ENCODE assay signal across 18 cellular contexts in genomic region chr22:45510376-45511232, GRCh38. TPM values are rescaled to one million over a fixed set of nuclear protein-coding genes. Genes with fewer than 3 reads are reported as not detected.
DNase-seq lines count a peak whose midpoint lies in the region; ATAC-seq and TF ChIP-seq lines count a peak whose summit lies in the region.
"Had no signal": no experiment of that assay in that cellular context is flagged by ENCODE, and none has a peak within 500 bp of the region (broad histone marks: within the 10 kb centered on the region; RNA-seq: fewer than 3 reads in every experiment).

No MANE protein-coding gene starts in this region.

- H3K4me3 ChIP-seq in ascending aorta (no peak overlapping the region), sigmoid colon (no peak overlapping the region)
- H3K4me3 ChIP-seq in effector memory CD4-positive, alpha-beta T cell (ENCODE audit: insufficient read depth, low read depth, low read length, poor library complexity, severe bottlenecking) = no peak overlapping the region
- H3K4me3 ChIP-seq: heart right ventricle, right atrium auricular region had no signal

- TF ChIP-seq POLR2A in sigmoid colon (IDR thresholded peaks at IDR 0.05) = no peak

- peak; percentile 21 for DNase-seq in HCEC 1CT
- no peak for DNase-seq in ascending aorta (ENCODE audit: low spot score in 2 of 2)
- DNase-seq in islet precursor cell = peak; percentile 57
- DNase-seq in sigmoid colon = no peak
- no peak for DNase-seq in effector memory CD4-positive, alpha-beta T cell
- no peak for DNase-seq in NAMALWA (ENCODE audit: low spot score)
- DNase-seq: activated CD4-positive, alpha-beta T cell treated with anti-CD3 and anti-CD28 coated beads for 48 hours; heart right ventricle; kidney glomerular epithelial cell; MV-4-11; naive thymus-derived CD4-positive, alpha-beta T cell; NCI-H2171; NK-92 treated with Interleukin-12 subunit alpha and Interleukin-12 subunit beta, amount 100 ng/mL, for 24 hours; SHP77 treated with DMSO at 0.1 percent for 48 hours; stimulated activated CD4-positive, alpha-beta T cell treated with anti-CD3 and anti-CD28 coated beads, Interleukin-2, amount 100 ng/mL, for 24 hours had no signal

- H3K27me3 ChIP-seq in ascending aorta (no peaks in the 10 kb centered on the region), sigmoid colon (no peaks in the 10 kb centered on the region)
- no peaks in the 10 kb centered on the region for H3K27me3 ChIP-seq in effector memory CD4-positive, alpha-beta T cell (replicated peaks; ENCODE audit: control insufficient read depth, insufficient read depth, low read length, poor library complexity, severe bottlenecking)
- H3K27me3 ChIP-seq: right atrium auricular region had no signal

- TF ChIP-seq EP300 in sigmoid colon (IDR thresholded peaks at IDR 0.05) = no peak

- no peak for TF ChIP-seq CTCF in ascending aorta (IDR thresholded peaks at IDR 0.05)
- TF ChIP-seq CTCF in sigmoid colon (IDR thresholded peaks at IDR 0.05) = no peak

- H3K36me3 ChIP-seq in ascending aorta (no peaks in the 10 kb centered on the region), sigmoid colon (no peaks in the 10 kb centered on the region)
- no peaks in the 10 kb centered on the region for H3K36me3 ChIP-seq in effector memory CD4-positive, alpha-beta T cell (ENCODE audit: control insufficient read depth, insufficient read depth, low read length)
- H3K36me3 ChIP-seq: heart right ventricle, right atrium auricular region had no signal

- H3K9me3 ChIP-seq in ascending aorta = no peaks in the 10 kb centered on the region
- H3K9me3 ChIP-seq in sigmoid colon = no peaks in the 10 kb centered on the region
- no peaks in the 10 kb centered on the region for H3K9me3 ChIP-seq in effector memory CD4-positive, alpha-beta T cell (ENCODE audit: control insufficient read depth, low read length)
- H3K9me3 ChIP-seq: heart right ventricle, right atrium auricular region had no signal

- H3K4me1 ChIP-seq in ascending aorta (peaks cover 11 to 31% of the 10 kb centered on the region in 2 donors), sigmoid colon (peaks cover 0 to 43% (median 30%) of the 10 kb centered on the region in 4 donors)
- no peaks in the 10 kb centered on the region for H3K4me1 ChIP-seq in effector memory CD4-positive, alpha-beta T cell (ENCODE audit: control insufficient read depth, insufficient read depth, low read length, poor library complexity, severe bottlenecking)

- WGBS in sigmoid colon, 2 donors = 75 to 77% methylated on average over 14 of the region's 14 CpGs

- intact Hi-C loops in ascending aorta (cut with DNase I) (no loop called here), sigmoid colon (cut with DNase I) (no loop called here)

- ATAC-seq in HG03159 (IDR thresholded peaks at IDR 0.05; ENCODE audit: unreplicated experiment) (no peak), esophagus mucosa (no peak)
- ATAC-seq: naive thymus-derived CD4-positive, alpha-beta T cell had no signal

- H3K27ac ChIP-seq in ascending aorta = peak overlapping the region; percentile 45 to 68
- peak overlapping the region; percentile 55 to 73 (median 62) for H3K27ac ChIP-seq in sigmoid colon
- no peak overlapping the region for H3K27ac ChIP-seq in effector memory CD4-positive, alpha-beta T cell (ENCODE audit: insufficient read depth, low read length, poor library complexity, severe bottlenecking)

RNA-seq across cellular contexts. Expression of gene FBLN1, which starts 7.9 kb away (rescaled TPM):
- total RNA-seq in ascending aorta (580 TPM), sigmoid colon (100 to 1,000 TPM; 123 to 230 (median 205) TPM), esophagus mucosa (39.5 TPM)
- polyA plus RNA-seq in sigmoid colon = 10 to 100 TPM in 2 of 3 donors, 1 to 10 TPM in 1; 9.0 to 43.6 (median 33.0) TPM
- polyA plus RNA-seq: naive thymus-derived CD4-positive, alpha-beta T cell had no signal

Comparison
In these comparisons a context has a peak if more than half of its experiments do, and no peak if none do; other contexts are left out.
1. DNase-seq: peak in HCEC 1CT (single experiment) and islet precursor cell (single experiment); none in ascending aorta (0 of 2), sigmoid colon (single experiment), effector memory CD4-positive, alpha-beta T cell (0 of 3) and NAMALWA (single experiment).